Comparison of ENCODE assay signal across 1 cellular context in the genomic region with DNA sequence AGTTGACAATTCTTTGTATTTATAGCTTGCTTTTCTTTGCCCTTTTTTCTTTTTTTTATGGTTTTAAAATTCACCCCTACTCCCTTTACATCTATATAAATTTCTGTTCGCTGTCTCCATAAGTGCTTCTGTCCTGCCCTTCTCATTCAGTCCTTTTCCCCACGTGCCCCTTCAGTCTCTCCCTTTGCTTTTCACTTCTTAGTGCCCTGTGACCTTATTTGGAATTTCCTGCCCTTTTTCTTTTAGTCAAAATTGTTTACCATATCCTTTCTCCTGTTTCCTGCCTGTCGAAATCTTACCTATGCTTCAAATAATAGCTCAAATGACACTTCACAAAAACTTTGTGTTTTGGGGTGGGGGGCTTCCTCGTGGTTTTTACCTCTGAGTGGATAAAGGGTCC.
TF ChIP-seq lines count a peak whose summit lies in the region.

No MANE protein-coding gene starts in this region.

TF ChIP-seq in WTC11, 78 proteins besides CTCF, POLR2A, EP300 and RAD21 (continued from another document):
- no peak for TF ChIP-seq ZNF317 (CRISPR knock-in tag; IDR thresholded peaks at IDR 0.05; ENCODE audit: borderline replicate concordance, low read depth)
- no peak for TF ChIP-seq ZNF219 (CRISPR knock-in tag; IDR thresholded peaks at IDR 0.05; ENCODE audit: borderline replicate concordance)
- TF ChIP-seq, protein P1, sequence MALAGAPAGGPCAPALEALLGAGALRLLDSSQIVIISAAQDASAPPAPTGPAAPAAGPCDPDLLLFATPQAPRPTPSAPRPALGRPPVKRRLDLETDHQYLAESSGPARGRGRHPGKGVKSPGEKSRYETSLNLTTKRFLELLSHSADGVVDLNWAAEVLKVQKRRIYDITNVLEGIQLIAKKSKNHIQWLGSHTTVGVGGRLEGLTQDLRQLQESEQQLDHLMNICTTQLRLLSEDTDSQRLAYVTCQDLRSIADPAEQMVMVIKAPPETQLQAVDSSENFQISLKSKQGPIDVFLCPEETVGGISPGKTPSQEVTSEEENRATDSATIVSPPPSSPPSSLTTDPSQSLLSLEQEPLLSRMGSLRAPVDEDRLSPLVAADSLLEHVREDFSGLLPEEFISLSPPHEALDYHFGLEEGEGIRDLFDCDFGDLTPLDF (CRISPR knock-in tag; IDR thresholded peaks at IDR 0.05): no peak
